In genomic region chr19:17772172-17772571, GRCh38 we compare ENCODE assay signal across 2 cellular contexts.
A peak's percentile ranks its signal among the peaks of the same experiment; 100 is the strongest.
TF ChIP-seq lines count a peak whose summit lies in the region.

No MANE protein-coding gene starts in this region.

TF ChIP-seq in IMR-90, 13 proteins besides CTCF, POLR2A, EP300 and RAD21:
- TF ChIP-seq USF2 (IDR thresholded peaks at IDR 0.05; ENCODE audit: low read depth, low read length) (peak; percentile 45; the same call in 1 of the 2 replicates), RCOR1 (IDR thresholded peaks at IDR 0.05; ENCODE audit: insufficient replicate concordance, low read length) (no peak), MXI1 (IDR thresholded peaks at IDR 0.05; ENCODE audit: borderline replicate concordance, low read depth, low read length) (no peak), MAZ (IDR thresholded peaks at IDR 0.05; ENCODE audit: borderline replicate concordance, low read depth, low read length) (no peak), BHLHE40 (IDR thresholded peaks at IDR 0.05; ENCODE audit: low read depth, low read length) (no peak), FOS (IDR thresholded peaks at IDR 0.05; ENCODE audit: low read depth, low read length) (no peak)

TF ChIP-seq in WTC11, 78 proteins besides CTCF, POLR2A, EP300 and RAD21:
- TF ChIP-seq GRHL2 (CRISPR knock-in tag; IDR thresholded peaks at IDR 0.05; ENCODE audit: insufficient replicate concordance, severe bottlenecking) = no peak
- TF ChIP-seq SMAD4 (CRISPR knock-in tag; IDR thresholded peaks at IDR 0.05) = no peak
- TF ChIP-seq NFYB (CRISPR knock-in tag; conservative IDR thresholded peaks at IDR 0.05; ENCODE audit: low read depth) = peak; percentile 54
- TF ChIP-seq FOXJ3 (CRISPR knock-in tag; IDR thresholded peaks at IDR 0.05; ENCODE audit: borderline replicate concordance) = no peak
- TF ChIP-seq NFATC4 (CRISPR knock-in tag; IDR thresholded peaks at IDR 0.05) = no peak
- TF ChIP-seq CBFB (CRISPR knock-in tag; IDR thresholded peaks at IDR 0.05; ENCODE audit: low read depth) = no peak
- peak; percentile 77 for TF ChIP-seq USF2 (CRISPR knock-in tag; IDR thresholded peaks at IDR 0.05)
- TF ChIP-seq USF1 (CRISPR knock-in tag; IDR thresholded peaks at IDR 0.05) = peak; percentile 36; the same call in 1 of the 2 replicates
- no peak for TF ChIP-seq PRDM15 (CRISPR knock-in tag; IDR thresholded peaks at IDR 0.05)
- TF ChIP-seq PRRX2 (CRISPR knock-in tag; IDR thresholded peaks at IDR 0.05) = no peak
- no peak for TF ChIP-seq ZNF423 (CRISPR knock-in tag; IDR thresholded peaks at IDR 0.05)
- TF ChIP-seq ARID4B (CRISPR knock-in tag; IDR thresholded peaks at IDR 0.05; ENCODE audit: borderline replicate concordance) = no peak
- TF ChIP-seq ZSCAN18 (CRISPR knock-in tag; IDR thresholded peaks at IDR 0.05) = no peak
- no peak for TF ChIP-seq GTF2I (CRISPR knock-in tag; conservative IDR thresholded peaks at IDR 0.05)
- TF ChIP-seq KAT7 (CRISPR knock-in tag; IDR thresholded peaks at IDR 0.05; ENCODE audit: borderline replicate concordance) = no peak
- no peak for TF ChIP-seq ATF3 (CRISPR knock-in tag; conservative IDR thresholded peaks at IDR 0.05)
